10 cellular contexts compared by ENCODE assay signal in the genomic region with DNA sequence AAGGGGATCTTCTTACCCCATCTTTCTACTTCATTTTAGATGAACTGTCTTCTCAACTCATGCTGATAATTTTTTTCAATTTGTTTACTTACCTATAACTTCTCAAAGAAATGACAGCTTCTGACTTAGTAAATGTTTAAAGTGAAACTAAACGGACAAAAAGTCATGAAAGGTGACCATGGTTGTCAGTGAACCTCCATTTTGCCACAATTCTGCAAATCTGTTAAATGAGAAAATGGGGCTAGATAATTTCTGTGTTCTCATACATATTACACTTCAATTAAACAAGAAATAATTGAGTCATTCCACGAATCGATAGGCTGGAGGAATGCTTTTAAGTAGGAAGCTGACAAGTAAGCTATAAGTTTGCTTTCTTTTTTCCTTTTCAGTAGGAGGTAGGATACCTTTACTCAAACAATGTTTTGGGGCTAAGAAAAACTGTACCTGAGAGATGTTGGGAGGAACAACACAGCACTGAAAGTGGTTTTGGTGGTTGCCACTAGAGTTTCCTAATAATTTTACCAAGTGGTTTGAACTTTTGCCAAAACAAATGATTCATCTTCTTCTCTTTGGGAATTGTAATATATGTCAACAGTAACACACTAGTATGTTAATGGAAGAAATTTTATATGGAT. TPM values are rescaled to one million over a fixed set of nuclear protein-coding genes. Genes with fewer than 3 reads are reported as not detected.
DNase-seq lines count a peak whose midpoint lies in the region; ATAC-seq, FAIRE-seq and TF ChIP-seq lines count a peak whose summit lies in the region.
"Had no signal": no experiment of that assay in that cellular context is flagged by ENCODE, and none has a peak within 500 bp of the region (broad histone marks: within the 10 kb centered on the region; RNA-seq: fewer than 3 reads in every experiment).

No MANE protein-coding gene starts in this region.

- FAIRE-seq in small intestine (lab: Jason Lieb, UNC): no peak
- FAIRE-seq: A204.1 had no signal

- no peak overlapping the region for H3K4ac ChIP-seq in mesendoderm (ENCODE audit: low read depth, low read length)

- H3K27ac ChIP-seq in RWPE1 (no peak overlapping the region), small intestine (ENCODE audit: low read depth in 1 of 2, low read length in 1 of 2) (peak overlapping the region; percentile 86 to 93), mesendoderm (ENCODE audit: low read depth, low read length) (no peak overlapping the region)

- no peaks in the 10 kb centered on the region for H3K4me1 ChIP-seq in small intestine (ENCODE audit: control insufficient read depth in 2 of 2, insufficient read depth in 1 of 2, low read depth in 1 of 2, low read length in 1 of 2)
- no peaks in the 10 kb centered on the region for H3K4me1 ChIP-seq in mesendoderm (ENCODE audit: control insufficient read depth, low read depth, low read length)

- no peaks in the 10 kb centered on the region for H3K79me2 ChIP-seq in mesendoderm (ENCODE audit: control insufficient read depth, insufficient read depth, low read length)

- no peak for ATAC-seq in GM18873 (IDR thresholded peaks at IDR 0.05; ENCODE audit: low FRiP score, unreplicated experiment)

- H4K8ac ChIP-seq in mesendoderm (ENCODE audit: low read depth, low read length): no peak overlapping the region

- TF ChIP-seq CTCF in RWPE1 (conservative IDR thresholded peaks at IDR 0.05; ENCODE audit: low read depth): no peak
- TF ChIP-seq CTCF in foreskin fibroblast (IDR thresholded peaks at IDR 0.05; ENCODE audit: low read depth, low read length): no peak

- H3K36me3 ChIP-seq in small intestine (ENCODE audit: control insufficient read depth in 2 of 2, insufficient read depth in 2 of 2, low read length in 2 of 2) (no peaks in the 10 kb centered on the region), mesendoderm (ENCODE audit: control insufficient read depth, insufficient read depth, low read length) (no peaks in the 10 kb centered on the region)

- H3K79me1 ChIP-seq in mesendoderm (ENCODE audit: low read length): no peaks in the 10 kb centered on the region

- 12 to 53% (median 26%) methylated on average over 3 of the region's 3 CpGs for WGBS in small intestine, 3 donors
- no CpG with 5 or more reads among the region's 3 CpGs for WGBS in mesendoderm (ENCODE audit: extremely low coverage, insufficient coverage, low lambda C conversion rate)

- H3K27me3 ChIP-seq in small intestine (ENCODE audit: control insufficient read depth in 2 of 2, insufficient read depth in 2 of 2, low read length in 2 of 2) (no peaks in the 10 kb centered on the region), mesendoderm (ENCODE audit: insufficient read depth, low read length, poor library complexity) (no peaks in the 10 kb centered on the region)

- POLR2A ChIA-PET in RWPE1 (lab: Yijun Ruan, JAX; ENCODE audit: low non-redundant PET): no interaction called here

- H4K5ac ChIP-seq in mesendoderm (ENCODE audit: low read length): no peak overlapping the region

- H3K9ac ChIP-seq in mesendoderm (ENCODE audit: low read length): no peak overlapping the region

- H3K4me2 ChIP-seq in mesendoderm (ENCODE audit: low read length): no peak overlapping the region

- H3K23ac ChIP-seq in mesendoderm (ENCODE audit: low read length): no peak overlapping the region

- DNase-seq in DMS153 treated with DMSO at 0.1 percent for 48 hours (lab: John Stamatoyannopoulos, UW; ENCODE audit: unreplicated experiment): peak; percentile 10
- no peak for DNase-seq in DMS153 (lab: John Stamatoyannopoulos, UW)
- peak; percentile 30 for DNase-seq in RWPE1 (ENCODE audit: low spot score)
- DNase-seq in foreskin fibroblast: peak; percentile 3 to 36
- DNase-seq in small intestine: peak; percentile 21
- no peak for DNase-seq in stimulated activated CD4-positive, alpha-beta T cell treated with anti-CD3 and anti-CD28 coated beads, Interleukin-4, amount 100 ng/mL, for 24 hours
- DNase-seq in mesendoderm: no peak

- H3K9me3 ChIP-seq in small intestine (ENCODE audit: control insufficient read depth, low read depth): no peaks in the 10 kb centered on the region
- H3K9me3 ChIP-seq: mucosa of descending colon had no signal

- H2BK5ac ChIP-seq in mesendoderm (ENCODE audit: low read length): no peak overlapping the region

- H3K4me3 ChIP-seq in foreskin fibroblast (ENCODE audit: low read depth in 1 of 2, low read length in 2 of 2) (no peak overlapping the region), small intestine (ENCODE audit: low read depth in 1 of 2, low read length in 2 of 2) (peak overlapping the region in 1 of 2 donors; percentile 36), mesendoderm (ENCODE audit: low read length) (no peak overlapping the region)
- H3K4me3 ChIP-seq: mucosa of descending colon had no signal

- no peak overlapping the region for H3K56ac ChIP-seq in mesendoderm (ENCODE audit: low read length)

- no peak overlapping the region for H2BK120ac ChIP-seq in mesendoderm (ENCODE audit: low read depth, low read length)

- no peak overlapping the region for H3K18ac ChIP-seq in mesendoderm (ENCODE audit: low read length)

- H2BK15ac ChIP-seq in mesendoderm (replicated peaks; ENCODE audit: low read depth): no peak overlapping the region

- no peak overlapping the region for H2AK5ac ChIP-seq in mesendoderm (ENCODE audit: low read length)

- CTCF ChIA-PET in RWPE1 (lab: Yijun Ruan, JAX): no interaction called here

RNA-seq across cellular contexts. Expression of a gene that starts 17.1 kb away (rescaled TPM):
- not detected for polyA plus RNA-seq in small intestine
- 0.24 TPM for polyA plus RNA-seq in mesendoderm (2013, experiment 1 of 2)
- 0.20 TPM for polyA plus RNA-seq in mesendoderm (2013, experiment 2 of 2)

Comparison
In these comparisons a context has a peak if more than half of its experiments do, and no peak if none do; other contexts are left out.
1. DNase-seq: peak in DMS153 treated with DMSO at 0.1 percent for 48 hours (single experiment), RWPE1 (single experiment), foreskin fibroblast (2 of 2) and small intestine (single experiment); none in DMS153 (single experiment), stimulated activated CD4-positive, alpha-beta T cell treated with anti-CD3 and anti-CD28 coated beads, Interleukin-4, amount 100 ng/mL, for 24 hours (single experiment) and mesendoderm (single experiment).
2. H3K27ac ChIP-seq: peak in small intestine (2 of 2); none in RWPE1 (single experiment) and mesendoderm (single experiment).